In the genomic region with DNA sequence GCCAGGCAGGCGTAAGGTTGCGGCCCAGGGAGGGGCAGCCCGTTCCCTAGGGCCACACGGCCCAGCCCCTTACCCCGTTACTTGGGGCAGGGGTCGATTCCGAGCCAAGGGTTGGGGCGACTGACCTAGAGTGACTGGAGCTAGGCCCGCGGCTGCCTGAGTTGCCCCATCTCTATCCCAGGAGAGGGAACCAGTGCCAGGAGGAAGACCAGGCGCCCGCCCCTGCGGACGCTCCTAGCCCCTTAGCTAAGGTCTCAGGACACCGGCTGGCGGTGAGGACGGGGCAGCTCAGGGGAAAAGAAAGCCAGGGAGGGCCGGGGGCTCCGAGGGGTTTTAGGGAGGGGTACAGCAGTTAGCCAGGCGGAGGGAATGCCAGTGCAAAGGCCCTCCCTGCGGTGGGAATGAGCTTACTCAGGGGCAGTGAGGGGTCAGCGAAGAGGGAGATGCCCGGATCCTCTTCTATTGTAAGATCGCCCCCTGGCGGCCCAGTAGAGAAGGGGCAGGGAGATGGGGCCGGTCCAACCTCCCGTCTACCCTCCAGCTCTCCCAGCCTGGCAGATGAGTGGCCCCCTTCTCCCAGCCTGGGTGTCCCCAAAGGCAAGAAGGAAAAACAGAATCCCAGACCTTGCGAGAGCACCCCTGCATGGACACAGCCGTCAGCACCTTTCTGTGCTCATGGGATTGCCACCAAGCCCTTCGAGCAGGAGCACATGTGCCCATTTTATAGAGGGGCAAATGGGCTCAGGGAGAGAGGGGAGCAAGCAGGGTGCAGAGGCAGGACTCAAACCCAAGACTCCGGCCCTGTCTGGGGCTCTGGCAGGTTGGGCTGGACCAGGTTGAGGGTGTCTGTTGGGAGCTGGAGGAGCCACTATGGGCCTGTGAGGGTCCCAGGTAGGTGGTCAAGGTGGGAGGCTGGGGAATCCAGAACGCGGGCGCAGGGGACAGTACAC, we compare ENCODE assay signal across 8 cellular contexts. TPM values are rescaled to one million over a fixed set of nuclear protein-coding genes. Genes with fewer than 3 reads are reported as not detected.
DNase-seq lines count a peak whose midpoint lies in the region; ATAC-seq and TF ChIP-seq lines count a peak whose summit lies in the region.

No MANE protein-coding gene starts in this region.

- peak; percentile 91 for TF ChIP-seq CTCF in GM12875 (IDR thresholded peaks at IDR 0.05; ENCODE audit: borderline replicate concordance, insufficient read depth, low read depth, low read length)
- TF ChIP-seq CTCF in fibroblast of villous mesenchyme (IDR thresholded peaks at IDR 0.05; ENCODE audit: insufficient read depth, low read depth, low read length): peak; percentile 74
- peak; percentile 54 for TF ChIP-seq CTCF in psoas muscle (IDR thresholded peaks at IDR 0.05)

- 66 to 68% (median 66%) methylated on average over 34 of the region's 34 CpGs for WGBS in psoas muscle, 3 donors

- H3K4me1 ChIP-seq in psoas muscle: no peaks in the 10 kb centered on the region

- H3K9me3 ChIP-seq in psoas muscle: no peaks in the 10 kb centered on the region

- H3K27ac ChIP-seq in psoas muscle: no peak overlapping the region

- H3K27me3 ChIP-seq in psoas muscle (ENCODE audit: insufficient read depth in 3 of 3, low read length in 2 of 3): peaks cover 0 to 16% (median 3%) of the 10 kb centered on the region in 3 donors

- no peaks in the 10 kb centered on the region for H3K36me3 ChIP-seq in psoas muscle (ENCODE audit: insufficient read depth in 1 of 2, low read depth in 1 of 2)

- H3K4me3 ChIP-seq in GM12875 (ENCODE audit: low read depth, low read length): no peak overlapping the region
- H3K4me3 ChIP-seq in fibroblast of villous mesenchyme (ENCODE audit: low read depth, low read length): no peak overlapping the region
- H3K4me3 ChIP-seq in psoas muscle: no peak overlapping the region

- intact Hi-C loops in psoas muscle (cut with DNase I): no loop called here

- ATAC-seq in psoas muscle (peak in 2 of 4 donors; percentile 59 to 64), GM21390 (IDR thresholded peaks at IDR 0.05; ENCODE audit: unreplicated experiment) (no peak), GM21786 (IDR thresholded peaks at IDR 0.05; ENCODE audit: unreplicated experiment) (no peak)

- DNase-seq in NCI-H82 treated with DMSO at 0.1 percent for 48 hours (lab: John Stamatoyannopoulos, UW; ENCODE audit: unreplicated experiment) (peak; percentile 29), fibroblast of villous mesenchyme (ENCODE audit: low read depth) (peak; percentile 30), psoas muscle (peak in 1 of 2 donors; percentile 57), NCI-H2107 treated with DMSO at 0.1 percent for 48 hours (lab: John Stamatoyannopoulos, UW; ENCODE audit: unreplicated experiment) (no peak)
- DNase-seq in activated T-cell treated with anti-CD3 and anti-CD28 coated beads, Interleukin-2, amount 50 U/mL, for 1 hour: peak; percentile 65

RNA-seq across cellular contexts. Expression of gene CILP2, which starts 16.3 kb away (rescaled TPM):
- total RNA-seq in fibroblast of villous mesenchyme (under 0.01 and 0.43 TPM in 2 replicates), psoas muscle (not detected)
- under 1 TPM in 1 of 3 donors, not detected in 2; 0.03 TPM for polyA plus RNA-seq in psoas muscle

RNA-seq across cellular contexts. Expression of gene YJEFN3, which starts 25.6 kb away (rescaled TPM):
- 0.43 and 0.64 TPM in 2 replicates for total RNA-seq in fibroblast of villous mesenchyme
- total RNA-seq in psoas muscle: 1 to 10 TPM; 1.1 to 2.4 (median 1.3) TPM
- 1 to 10 TPM in 2 of 3 donors, under 1 TPM in 1; 1.00 to 2.9 (median 1.4) TPM for polyA plus RNA-seq in psoas muscle

RNA-seq across cellular contexts. Expression of gene NDUFA13, which starts 38.3 kb away (rescaled TPM):
- 199 and 205 TPM in 2 replicates for total RNA-seq in fibroblast of villous mesenchyme
- total RNA-seq in psoas muscle: 100 to 1,000 TPM; 438 to 648 (median 574) TPM
- polyA plus RNA-seq in psoas muscle: 100 to 1,000 TPM; 274 to 597 (median 487) TPM

RNA-seq across cellular contexts. Expression of gene TSSK6, which starts 39.0 kb away (rescaled TPM):
- total RNA-seq in fibroblast of villous mesenchyme (1.3 and 2.3 TPM in 2 replicates), psoas muscle (1 to 10 TPM in 1 of 4 donors, under 1 TPM in 2, not detected in 1; 0.50 to 1.9 (median 0.62) TPM)
- polyA plus RNA-seq in psoas muscle: 1 to 10 TPM in 2 of 3 donors, under 1 TPM in 1; 0.37 to 3.2 (median 1.4) TPM
